Comparison of ENCODE assay signal across 29 cellular contexts in the genomic region with DNA sequence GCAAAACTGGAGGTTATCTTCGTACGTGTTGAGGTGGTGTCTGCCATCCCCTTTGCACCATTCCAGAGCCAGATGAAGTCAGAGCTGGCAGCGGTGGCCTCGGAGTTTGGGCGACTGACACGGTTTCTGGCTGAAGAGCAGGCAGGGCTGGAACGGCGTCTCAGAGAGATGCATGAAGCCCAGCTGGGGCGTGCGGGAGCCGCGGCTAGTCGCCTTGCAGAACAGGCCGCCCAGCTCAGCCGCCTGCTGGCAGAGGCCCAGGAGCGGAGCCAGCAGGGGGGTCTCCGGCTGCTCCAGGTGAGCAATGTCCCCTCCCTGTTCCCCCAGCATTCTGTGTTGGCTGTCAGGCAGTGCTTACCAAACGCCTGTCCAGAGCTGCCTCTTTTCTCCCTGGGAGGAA. TPM values are rescaled to one million over a fixed set of nuclear protein-coding genes. Genes with fewer than 3 reads are reported as not detected.
A peak's percentile ranks its signal among the peaks of the same experiment; 100 is the strongest.
DNase-seq lines count a peak whose midpoint lies in the region; ATAC-seq, FAIRE-seq and TF ChIP-seq lines count a peak whose summit lies in the region.
"Had no signal": no experiment of that assay in that cellular context is flagged by ENCODE, and none has a peak within 500 bp of the region (broad histone marks: within the 10 kb centered on the region; RNA-seq: fewer than 3 reads in every experiment).

No MANE protein-coding gene starts in this region.

- H3K4me1 Mint-ChIP-seq in CD4-positive, CD25-positive, alpha-beta regulatory T cell, result peaks cover 8 to 21% (median 18%) of the 10 kb centered on the region in 4 donors
- H3K4me1 Mint-ChIP-seq in CD8-positive, alpha-beta T cell (ENCODE audit: low read depth), result peaks cover 28% of the 10 kb centered on the region
- peaks cover 14 to 22% of the 10 kb centered on the region in 2 donors for H3K4me1 Mint-ChIP-seq in immature natural killer cell

- FAIRE-seq in GM12892 (lab: Jason Lieb, UNC), result no peak
- FAIRE-seq: endometrium, frontal cortex had no signal

- H3K4me3 ChIP-seq in CD4-positive, CD25-positive, alpha-beta regulatory T cell (ENCODE audit: low read depth, low read length), result no peak overlapping the region
- no peak overlapping the region for H3K4me3 ChIP-seq in CD8-positive, alpha-beta T cell (ENCODE audit: low read depth, low read length)
- no peak overlapping the region for H3K4me3 ChIP-seq in SK-N-MC
- H3K4me3 ChIP-seq: adrenal gland, body of pancreas, esophagus squamous epithelium, hepatocyte, lung, upper lobe of right lung had no signal

- no peak for DNase-seq in CD4-positive, CD25-positive, alpha-beta regulatory T cell
- no peak for DNase-seq in CD8-positive, alpha-beta T cell
- no peak for DNase-seq in SK-N-MC (ENCODE audit: low read depth, low spot score)
- no peak for DNase-seq in immature natural killer cell
- no peak for DNase-seq in GM12892 (ENCODE audit: insufficient read length)
- no peak for DNase-seq in C1 segment of cervical spinal cord (lab: John Stamatoyannopoulos, UW)
- DNase-seq: activated CD4-positive, alpha-beta T cell treated with anti-CD3 and anti-CD28 coated beads for 1 hour; activated gamma-delta T cell treated with Interleukin-2 at 50 U/mL for 16 hours; adrenal gland; body of pancreas; cerebellar nuclear complex; esophagus squamous epithelium; H9; natural killer cell; NCI-H1417 treated with DMSO at 0.1 percent for 48 hours; NCI-H2081; NCI-H2227 treated with DMSO at 0.1 percent for 48 hours; NCI-H526 treated with DMSO at 0.1 percent for 48 hours; NK-92 treated with Interleukin-12 subunit alpha and Interleukin-12 subunit beta, amount 100 ng/mL, for 24 hours; stimulated activated CD4-positive, alpha-beta T cell treated with anti-CD3 and anti-CD28 coated beads, Interleukin-15, amount 100 ng/mL, for 24 hours; upper lobe of right lung had no signal

- no peak for ATAC-seq in CD4-positive, CD25-positive, alpha-beta regulatory T cell (ENCODE audit: low read depth in 2 of 2)
- ATAC-seq in CD8-positive, alpha-beta T cell, result no peak
- no peak for ATAC-seq in HG02970 (IDR thresholded peaks at IDR 0.05; ENCODE audit: low FRiP score, unreplicated experiment)
- ATAC-seq: body of pancreas; natural killer cell; stimulated activated memory B cell treated with anti-CD40 and anti-IgM and Interleukin-4, amounts not matched to agents 10 μg/mL and 1 μg/mL and 100 μg/mL, for 72 hours; upper lobe of right lung had no signal

- intact Hi-C loops in CD8-positive, alpha-beta T cell (cut with DNase I, micrococcal nuclease), result no loop called here

- no peaks in the 10 kb centered on the region for H3K27me3 Mint-ChIP-seq in CD4-positive, CD25-positive, alpha-beta regulatory T cell
- no peaks in the 10 kb centered on the region for H3K27me3 Mint-ChIP-seq in CD8-positive, alpha-beta T cell (ENCODE audit: low read depth)
- H3K27me3 Mint-ChIP-seq in immature natural killer cell (ENCODE audit: low read depth in 3 of 3), result no peaks in the 10 kb centered on the region
- H3K27me3 Mint-ChIP-seq: stimulated activated memory B cell treated with anti-CD40 and anti-IgM and Interleukin-4, amounts not matched to agents 10 μg/mL and 1 μg/mL and 100 μg/mL, for 72 hours had no signal

- TF ChIP-seq POLR2A in GM12892 (IDR thresholded peaks at IDR 0.05; ENCODE audit: low read depth, low read length), result no peak

- H3K4me3 Mint-ChIP-seq in CD4-positive, CD25-positive, alpha-beta regulatory T cell, result no peak overlapping the region
- H3K4me3 Mint-ChIP-seq in CD8-positive, alpha-beta T cell, result no peak overlapping the region
- H3K4me3 Mint-ChIP-seq in immature natural killer cell, result no peak overlapping the region
- H3K4me3 Mint-ChIP-seq: H9; natural killer cell; stimulated activated memory B cell treated with anti-CD40 and anti-IgM and Interleukin-4, amounts not matched to agents 10 μg/mL and 1 μg/mL and 100 μg/mL, for 72 hours had no signal

- CTCF ChIA-PET in CD8-positive, alpha-beta T cell (lab: Charles Lee), result no interaction called here

- H3K9me3 Mint-ChIP-seq in CD4-positive, CD25-positive, alpha-beta regulatory T cell, result peaks cover 0 to 2% (median 0%) of the 10 kb centered on the region in 7 donors
- H3K9me3 Mint-ChIP-seq in CD8-positive, alpha-beta T cell, result no peaks in the 10 kb centered on the region
- no peaks in the 10 kb centered on the region for H3K9me3 Mint-ChIP-seq in immature natural killer cell
- H3K9me3 Mint-ChIP-seq: H9; natural killer cell; stimulated activated memory B cell treated with anti-CD40 and anti-IgM and Interleukin-4, amounts not matched to agents 10 μg/mL and 1 μg/mL and 100 μg/mL, for 72 hours had no signal

- no peaks in the 10 kb centered on the region for H3K9me3 ChIP-seq in CD4-positive, CD25-positive, alpha-beta regulatory T cell (ENCODE audit: control insufficient read depth in 2 of 2, low read length in 2 of 2)
- no peaks in the 10 kb centered on the region for H3K9me3 ChIP-seq in CD8-positive, alpha-beta T cell (ENCODE audit: low read length)
- H3K9me3 ChIP-seq in SK-N-MC (ENCODE audit: low read depth, low read length), result no peaks in the 10 kb centered on the region
- H3K9me3 ChIP-seq: adrenal gland, body of pancreas, esophagus squamous epithelium, upper lobe of right lung had no signal

- no peaks in the 10 kb centered on the region for H3K4me1 ChIP-seq in CD4-positive, CD25-positive, alpha-beta regulatory T cell (ENCODE audit: control insufficient read depth, insufficient read depth, low read length, poor library complexity, severe bottlenecking)
- peaks cover 6% of the 10 kb centered on the region for H3K4me1 ChIP-seq in CD8-positive, alpha-beta T cell (ENCODE audit: insufficient read depth, low read length)
- H3K4me1 ChIP-seq: adrenal gland, body of pancreas, esophagus squamous epithelium, upper lobe of right lung had no signal

- no peak overlapping the region for H3K27ac ChIP-seq in CD4-positive, CD25-positive, alpha-beta regulatory T cell (ENCODE audit: insufficient read depth, low read length, poor library complexity, severe bottlenecking)
- no peak overlapping the region for H3K27ac ChIP-seq in CD8-positive, alpha-beta T cell (ENCODE audit: low read depth, low read length)
- H3K27ac ChIP-seq in SK-N-MC, result peak overlapping the region; percentile 57; the same call in 1 of the 2 replicates
- H3K27ac ChIP-seq: adrenal gland, body of pancreas, C4-2B, esophagus squamous epithelium, hepatocyte, HL-60, upper lobe of right lung had no signal

- H3K9ac ChIP-seq in SK-N-MC (ENCODE audit: insufficient read length), result no peak overlapping the region

- peak overlapping the region in 2 of 3 donors; percentile 20 to 49 for H3K27ac Mint-ChIP-seq in CD4-positive, CD25-positive, alpha-beta regulatory T cell
- H3K27ac Mint-ChIP-seq in CD8-positive, alpha-beta T cell, result peak overlapping the region; percentile 50
- peak overlapping the region in 4 of 6 donors; percentile 42 to 85 (median 58) for H3K27ac Mint-ChIP-seq in immature natural killer cell

- POLR2A ChIA-PET in CD8-positive, alpha-beta T cell (lab: Charles Lee), result interaction anchor here (1.2 to 1.7 kb wide), 2 partner anchors 9 kb away, joined by 4 read pairs; no protein-coding TSS in a partner anchor

- H3K36me3 ChIP-seq in CD4-positive, CD25-positive, alpha-beta regulatory T cell (ENCODE audit: control insufficient read depth, insufficient read depth, low read length), result peaks cover 58% of the 10 kb centered on the region
- peaks cover 52% of the 10 kb centered on the region for H3K36me3 ChIP-seq in CD8-positive, alpha-beta T cell (ENCODE audit: insufficient read depth, low read length)
- H3K36me3 ChIP-seq in SK-N-MC (ENCODE audit: insufficient read depth, low read length), result peaks cover 27% of the 10 kb centered on the region

- TF ChIP-seq CTCF in CD8-positive, alpha-beta T cell (IDR thresholded peaks at IDR 0.05), result no peak

- peaks cover 50% of the 10 kb centered on the region for H3K36me3 Mint-ChIP-seq in CD4-positive, CD25-positive, alpha-beta regulatory T cell
- H3K36me3 Mint-ChIP-seq in CD8-positive, alpha-beta T cell, result peaks cover 72% of the 10 kb centered on the region
- H3K36me3 Mint-ChIP-seq in immature natural killer cell, result peaks cover 20 to 48% (median 37%) of the 10 kb centered on the region in 3 donors
- H3K36me3 Mint-ChIP-seq: natural killer cell had no signal

- H3K27me3 ChIP-seq in CD4-positive, CD25-positive, alpha-beta regulatory T cell (ENCODE audit: control insufficient read depth, insufficient read depth, low read length), result no peaks in the 10 kb centered on the region
- H3K27me3 ChIP-seq in CD8-positive, alpha-beta T cell (ENCODE audit: insufficient read depth, low read length), result no peaks in the 10 kb centered on the region
- H3K27me3 ChIP-seq: adrenal gland, body of pancreas, esophagus squamous epithelium, hepatocyte, upper lobe of right lung had no signal

RNA-seq across cellular contexts. Expression of a gene that starts 9.5 kb away (rescaled TPM):
- 40.8 TPM for total RNA-seq in CD4-positive, CD25-positive, alpha-beta regulatory T cell
- polyA plus RNA-seq in CD4-positive, CD25-positive, alpha-beta regulatory T cell, result 1 to 10 TPM in 2 of 4 donors, under 1 TPM in 2; 0.67 to 1.6 (median 0.87) TPM
- 10 to 100 TPM; 20.9 to 22.2 TPM for total RNA-seq in CD8-positive, alpha-beta T cell
- 1 to 10 TPM in 2 of 3 donors, under 1 TPM in 1; 0.80 to 2.3 (median 1.7) TPM for polyA plus RNA-seq in immature natural killer cell
- polyA plus RNA-seq in GM12892 (2012; ENCODE audit: missing spikeins), result 12.2 TPM

RNA-seq across cellular contexts. Expression of a gene that starts 11.1 kb away (rescaled TPM):
- 1,838 TPM for total RNA-seq in CD4-positive, CD25-positive, alpha-beta regulatory T cell
- polyA plus RNA-seq in CD4-positive, CD25-positive, alpha-beta regulatory T cell, result 1,000 to 10,000 TPM; 2,227 to 2,760 (median 2,470) TPM
- total RNA-seq in CD8-positive, alpha-beta T cell, result 1,000 to 10,000 TPM; 2,370 to 2,438 TPM
- polyA plus RNA-seq in immature natural killer cell, result 1,000 to 10,000 TPM; 1,093 to 1,304 (median 1,251) TPM
- 3,646 TPM for polyA plus RNA-seq in GM12892 (2012; ENCODE audit: missing spikeins)

RNA-seq across cellular contexts. Expression of a gene that starts 27.6 kb away (rescaled TPM):
- 0.72 TPM for total RNA-seq in CD4-positive, CD25-positive, alpha-beta regulatory T cell
- under 1 TPM in 2 of 4 donors, not detected in 2; 0.16 to 0.47 TPM for polyA plus RNA-seq in CD4-positive, CD25-positive, alpha-beta regulatory T cell
- under 1 TPM; 0.72 to 0.95 TPM for total RNA-seq in CD8-positive, alpha-beta T cell
- under 1 TPM in 1 of 3 donors, not detected in 2; 0.50 TPM for polyA plus RNA-seq in immature natural killer cell
- polyA plus RNA-seq in GM12892 (2012; ENCODE audit: missing spikeins), result 0.70 TPM
- total RNA-seq: H9, hepatocyte had no signal

RNA-seq across cellular contexts. Expression of a gene that starts 28.4 kb away (rescaled TPM):
- total RNA-seq in CD4-positive, CD25-positive, alpha-beta regulatory T cell, result 40.3 TPM
- polyA plus RNA-seq in CD4-positive, CD25-positive, alpha-beta regulatory T cell, result 10 to 100 TPM; 28.0 to 39.9 (median 35.0) TPM
- total RNA-seq in CD8-positive, alpha-beta T cell, result 10 to 100 TPM; 23.7 to 28.8 TPM
- 10 to 100 TPM; 16.0 to 42.6 (median 18.0) TPM for polyA plus RNA-seq in immature natural killer cell
- 13.4 TPM for polyA plus RNA-seq in GM12892 (2012; ENCODE audit: missing spikeins)
